16 cellular contexts compared by ENCODE assay signal in genomic region chrX:41127476-41128192, GRCh38. TPM values are rescaled to one million over a fixed set of nuclear protein-coding genes. Genes with fewer than 3 reads are reported as not detected.
A peak's percentile ranks its signal among the peaks of the same experiment; 100 is the strongest.
DNase-seq lines count a peak whose midpoint lies in the region; ATAC-seq, FAIRE-seq and TF ChIP-seq lines count a peak whose summit lies in the region.
"Had no signal": no experiment of that assay in that cellular context is flagged by ENCODE, and none has a peak within 500 bp of the region (broad histone marks: within the 10 kb centered on the region; RNA-seq: fewer than 3 reads in every experiment).

No MANE protein-coding gene starts in this region.

- H3K36me3 ChIP-seq in kidney (ENCODE audit: control insufficient read depth in 1 of 2, insufficient read depth in 2 of 2, low read length in 2 of 2) (peaks cover 0 to 6% of the 10 kb centered on the region in 2 donors), transverse colon (no peaks in the 10 kb centered on the region)

- no peak overlapping the region for H3K4me3 ChIP-seq in kidney (ENCODE audit: low read length in 2 of 2)
- H3K4me3 ChIP-seq in transverse colon = no peak overlapping the region

- no peak for TF ChIP-seq EP300 in transverse colon (IDR thresholded peaks at IDR 0.05; ENCODE audit: low read depth)

- H3K27ac ChIP-seq in kidney (ENCODE audit: low read depth in 2 of 2, low read length in 2 of 2) (no peak overlapping the region), transverse colon (peak overlapping the region in 1 of 4 donors; percentile 2)

- no peak overlapping the region for H3K9ac ChIP-seq in kidney (ENCODE audit: low read length in 2 of 2)

- H3K9me3 ChIP-seq in kidney (ENCODE audit: control insufficient read depth in 1 of 2, low read length in 2 of 2) (no peaks in the 10 kb centered on the region), transverse colon (no peaks in the 10 kb centered on the region)

- in situ Hi-C loops in transverse colon (cut with MboI; ENCODE audit: low pct_ligation_motif_present in 1 of 4, low pct_unique_long_range_greater_than_20kb in 1 of 4, low sequenced_read_pairs in 3 of 4) = loop anchor here in 1 of 4 donors (25.0 kb wide), 1 partner anchor 465 kb away; no protein-coding TSS in a partner anchor

- DNase-seq in DMS53 treated with DMSO at 0.1 percent for 48 hours (lab: John Stamatoyannopoulos, UW; ENCODE audit: unreplicated experiment) (peak; percentile 32), kidney (no peak), T-helper 9 cell (no peak), NCI-H146 treated with DMSO at 0.1 percent for 48 hours (lab: John Stamatoyannopoulos, UW; ENCODE audit: unreplicated experiment) (no peak), transverse colon (no peak), sciatic nerve (ENCODE audit: low spot score) (no peak)
- DNase-seq: activated CD8-positive, alpha-beta memory T cell treated with anti-CD3 and anti-CD28 coated beads, Interleukin-2, amount 50 U/mL, for 48 hours; aorta; CD8-positive, alpha-beta memory T cell; mesenchymal stem cell; NCI-H2029 treated with DMSO at 0.1 percent for 48 hours; posterior cingulate gyrus; stimulated activated CD4-positive, alpha-beta T cell treated with anti-CD3 and anti-CD28 coated beads, Interleukin-2, amount 100 ng/mL, for 48 hours; stimulated activated naive CD8-positive, alpha-beta T cell treated with anti-CD3 and anti-CD28 coated beads, Interleukin-15, amount 100 ng/mL, for 72 hours had no signal

- no peaks in the 10 kb centered on the region for H3K4me1 ChIP-seq in kidney (ENCODE audit: control insufficient read depth in 1 of 2, insufficient read depth in 1 of 2, low read depth in 1 of 2, low read length in 2 of 2)
- H3K4me1 ChIP-seq in transverse colon = peaks cover 0 to 20% (median 6%) of the 10 kb centered on the region in 4 donors

- 10 to 39% methylated on average over 3 to 6 of the region's 6 CpGs for whole genome bisulfite sequencing in transverse colon (ENCODE audit: low coverage in 1 of 2), 2 donors

- TF ChIP-seq POLR2A in transverse colon (IDR thresholded peaks at IDR 0.05) = no peak

- FAIRE-seq in kidney (lab: Jason Lieb, UNC) = peak; percentile 83

- ATAC-seq in GM18909 (IDR thresholded peaks at IDR 0.05; ENCODE audit: poor library complexity, unreplicated experiment) (peak; percentile 75), HG03108 (IDR thresholded peaks at IDR 0.05; ENCODE audit: unreplicated experiment) (peak; percentile 84), sciatic nerve (no peak)
- ATAC-seq: stimulated activated naive CD8-positive, alpha-beta T cell treated with anti-CD3 and anti-CD28 coated beads, Interleukin-15, amount 100 ng/mL, for 72 hours had no signal

- no peaks in the 10 kb centered on the region for H3K27me3 ChIP-seq in transverse colon

- TF ChIP-seq CTCF in kidney (IDR thresholded peaks at IDR 0.05; ENCODE audit: borderline replicate concordance, extremely low read depth, insufficient read depth) (no peak), transverse colon (IDR thresholded peaks at IDR 0.05) (no peak)

- intact Hi-C loops in kidney (cut with DNase I) = no loop called here
- intact Hi-C loops in transverse colon (cut with DNase I; ENCODE audit: low total_unique reads) = loop anchor here (10.0 kb wide), 1 partner anchor 483 kb away; the partner anchor contains the start of gene CXorf38
- intact Hi-C loops in sciatic nerve (cut with DNase I) = no loop called here

RNA-seq across cellular contexts. Expression of gene USP9X, which starts 42.4 kb away (rescaled TPM):
- 86.8 TPM for total RNA-seq in kidney
- polyA plus RNA-seq in kidney (ENCODE audit: insufficient read depth, low read depth, low replicate concordance) = 12.0 TPM
- 100 to 1,000 TPM in 2 of 4 donors, 10 to 100 TPM in 2; 54.9 to 154 (median 98.0) TPM for total RNA-seq in transverse colon
- 97.2 TPM for total RNA-seq in sciatic nerve
